In genomic region chr3:13239467-13239760, GRCh38 we compare ENCODE assay signal across 3 cellular contexts.
"Had no signal": no experiment of that assay in that cellular context is flagged by ENCODE, and none has a peak within 500 bp of the region (broad histone marks: within the 10 kb centered on the region; RNA-seq: fewer than 3 reads in every experiment).

No MANE protein-coding gene starts in this region.

- DNase-seq: GDM1, GF-D8 had no signal

- H3K4me3 ChIP-seq: GM12878 had no signal

- ATAC-seq: GM12878 had no signal
